Comparison of ENCODE assay signal across 9 cellular contexts in the genomic region with DNA sequence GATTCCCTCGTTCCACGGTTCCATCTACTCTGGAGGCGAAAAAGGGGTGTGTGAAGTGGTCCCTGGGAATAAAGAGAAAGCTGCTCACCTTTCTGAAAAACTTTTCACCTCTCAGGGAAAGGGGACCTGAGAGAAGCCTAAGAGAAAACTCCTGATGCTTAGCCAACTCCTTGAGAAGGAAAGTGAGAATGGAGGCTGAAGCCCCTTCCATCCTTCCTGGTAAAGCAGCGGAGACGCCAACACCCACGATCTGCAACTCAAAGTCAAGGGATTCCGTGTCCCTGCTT.
A peak's percentile ranks its signal among the peaks of the same experiment; 100 is the strongest.
DNase-seq lines count a peak whose midpoint lies in the region; ATAC-seq, FAIRE-seq and TF ChIP-seq lines count a peak whose summit lies in the region.
"Had no signal": no experiment of that assay in that cellular context is flagged by ENCODE, and none has a peak within 500 bp of the region (broad histone marks: within the 10 kb centered on the region; RNA-seq: fewer than 3 reads in every experiment).

No MANE protein-coding gene starts in this region.

- no peak for FAIRE-seq in keratinocyte (lab: Jason Lieb, UNC)
- no peak for FAIRE-seq in H54 (lab: Jason Lieb, UNC)
- no peak for FAIRE-seq in GM19239 (lab: Jason Lieb, UNC)

- H3K4me3 ChIP-seq in keratinocyte (ENCODE audit: control insufficient read depth in 2 of 3, extremely low read depth in 1 of 3, insufficient read depth in 2 of 3, low read depth in 1 of 3, low read length in 3 of 3): peak overlapping the region; percentile 16 to 67 (median 63)
- H3K4me3 ChIP-seq in stomach smooth muscle (ENCODE audit: low read length in 2 of 2): peak overlapping the region; percentile 61 to 79

- H3K4me2 ChIP-seq in keratinocyte (ENCODE audit: control insufficient read depth, extremely low read depth, insufficient read depth, low read depth, low read length): peak overlapping the region; percentile 93

- H3K9me3 Mint-ChIP-seq in T-helper 1 cell treated with Interleukin-12 subunit alpha and Interleukin-12 subunit beta and Interleukin-4 antibody, amounts not matched to agents 30 μg/mL and 1 μg/mL, for 36 hours: no peaks in the 10 kb centered on the region
- no peaks in the 10 kb centered on the region for H3K9me3 Mint-ChIP-seq in activated naive CD8-positive, alpha-beta T cell treated with anti-CD3 and anti-CD28 coated beads, Interleukin-2, amount 10 ng/mL, durations not matched to agents 7 days and 5 days

- peaks cover 12% of the 10 kb centered on the region for H3K36me3 Mint-ChIP-seq in T-helper 1 cell treated with Interleukin-12 subunit alpha and Interleukin-12 subunit beta and Interleukin-4 antibody, amounts not matched to agents 30 μg/mL and 1 μg/mL, for 36 hours (ENCODE audit: low read depth)
- H3K36me3 Mint-ChIP-seq in activated naive CD8-positive, alpha-beta T cell treated with anti-CD3 and anti-CD28 coated beads, Interleukin-2, amount 10 ng/mL, durations not matched to agents 7 days and 5 days: peaks cover 11% of the 10 kb centered on the region

- H3K4me1 Mint-ChIP-seq in T-helper 1 cell treated with Interleukin-12 subunit alpha and Interleukin-12 subunit beta and Interleukin-4 antibody, amounts not matched to agents 30 μg/mL and 1 μg/mL, for 36 hours (ENCODE audit: low read depth): peaks cover 54% of the 10 kb centered on the region
- peaks cover 47% of the 10 kb centered on the region for H3K4me1 Mint-ChIP-seq in activated naive CD8-positive, alpha-beta T cell treated with anti-CD3 and anti-CD28 coated beads, Interleukin-2, amount 10 ng/mL, durations not matched to agents 7 days and 5 days

- POLR2A ChIA-PET in activated naive CD8-positive, alpha-beta T cell treated with anti-CD3 and anti-CD28 coated beads, Interleukin-2, amount 10 ng/mL, durations not matched to agents 7 days and 5 days (lab: Charles Lee): interaction anchor here (0.5 to 9.0 kb wide), 32 partner anchors 10 to 206 kb away, joined by 3 to 310 read pairs (median 18); a partner anchor contains a TSS

- H3K79me2 ChIP-seq in keratinocyte (ENCODE audit: control insufficient read depth, insufficient read depth, low read length): no peaks in the 10 kb centered on the region

- peak overlapping the region; percentile 90 for H3K9ac ChIP-seq in keratinocyte (ENCODE audit: control insufficient read depth, extremely low read depth, insufficient read depth, low read length)
- H3K9ac ChIP-seq in stomach smooth muscle (ENCODE audit: low read length in 2 of 2): peak overlapping the region; percentile 2 to 51

- no peaks in the 10 kb centered on the region for H4K20me1 ChIP-seq in keratinocyte (ENCODE audit: control insufficient read depth, extremely low read depth, insufficient read depth, low read length)

- H3K27ac ChIP-seq in keratinocyte (ENCODE audit: control insufficient read depth, insufficient read depth, low read length) (peak overlapping the region; percentile 98), stomach smooth muscle (ENCODE audit: low read length) (peak overlapping the region; percentile 71)
- H3K27ac ChIP-seq: C4-2B had no signal

- H3K27ac Mint-ChIP-seq in T-helper 1 cell treated with Interleukin-12 subunit alpha and Interleukin-12 subunit beta and Interleukin-4 antibody, amounts not matched to agents 30 μg/mL and 1 μg/mL, for 36 hours: peak overlapping the region; percentile 99
- peak overlapping the region; percentile 95 for H3K27ac Mint-ChIP-seq in activated naive CD8-positive, alpha-beta T cell treated with anti-CD3 and anti-CD28 coated beads, Interleukin-2, amount 10 ng/mL, durations not matched to agents 7 days and 5 days

- H3K4me3 Mint-ChIP-seq in T-helper 1 cell treated with Interleukin-12 subunit alpha and Interleukin-12 subunit beta and Interleukin-4 antibody, amounts not matched to agents 30 μg/mL and 1 μg/mL, for 36 hours: peak overlapping the region; percentile 90
- H3K4me3 Mint-ChIP-seq in activated naive CD8-positive, alpha-beta T cell treated with anti-CD3 and anti-CD28 coated beads, Interleukin-2, amount 10 ng/mL, durations not matched to agents 7 days and 5 days: peak overlapping the region; percentile 82

- no peaks in the 10 kb centered on the region for H3K9me1 ChIP-seq in keratinocyte (ENCODE audit: control insufficient read depth, extremely low read depth, insufficient read depth, low read length)

- H2AFZ ChIP-seq in keratinocyte (ENCODE audit: control insufficient read depth, low read length): peak overlapping the region; percentile 41

- H3K9me3 ChIP-seq in keratinocyte (ENCODE audit: control insufficient read depth, low read depth, low read length): no peaks in the 10 kb centered on the region
- H3K9me3 ChIP-seq in stomach smooth muscle (ENCODE audit: control insufficient read depth in 2 of 2, low read length in 2 of 2): no peaks in the 10 kb centered on the region

- ATAC-seq in activated naive CD8-positive, alpha-beta T cell treated with anti-CD3 and anti-CD28 coated beads, Interleukin-2, amount 10 ng/mL, durations not matched to agents 7 days and 5 days (ENCODE audit: low read depth): no peak

- TF ChIP-seq POLR2A in H54 (IDR thresholded peaks at IDR 0.05; ENCODE audit: low read depth, low read length): no peak

- dilution Hi-C loops in keratinocyte (cut with MboI; ENCODE audit: extremely low pct_ligation_motif_present, low sequenced_read_pairs): no loop called here

- peaks cover 67% of the 10 kb centered on the region for H3K4me1 ChIP-seq in keratinocyte (ENCODE audit: control insufficient read depth, extremely low read depth, insufficient read depth, low read length)
- peaks cover 32% of the 10 kb centered on the region for H3K4me1 ChIP-seq in stomach smooth muscle (ENCODE audit: control insufficient read depth, insufficient read depth, low read length)

- H3K36me3 ChIP-seq in keratinocyte (ENCODE audit: control insufficient read depth in 2 of 2, extremely low read depth in 1 of 2, insufficient read depth in 2 of 2, low read length in 2 of 2): no peaks in the 10 kb centered on the region
- H3K36me3 ChIP-seq in stomach smooth muscle (ENCODE audit: control insufficient read depth in 2 of 2, insufficient read depth in 2 of 2, low read length in 2 of 2): no peaks in the 10 kb centered on the region

- no peaks in the 10 kb centered on the region for H3K27me3 ChIP-seq in keratinocyte (ENCODE audit: control insufficient read depth, extremely low read depth, insufficient read depth, low read length)
- no peaks in the 10 kb centered on the region for H3K27me3 ChIP-seq in stomach smooth muscle (ENCODE audit: control insufficient read depth in 1 of 2, insufficient read depth in 2 of 2, low read length in 2 of 2)

- DNase-seq in T-helper 1 cell (no peak), keratinocyte (ENCODE audit: low read depth, low spot score) (no peak), H54 (ENCODE audit: insufficient read length, low spot score) (no peak), GM19239 (ENCODE audit: insufficient read length, low spot score) (no peak), middle frontal gyrus (ENCODE audit: extremely low spot score, low spot score) (no peak)
- DNase-seq in activated naive CD8-positive, alpha-beta T cell treated with anti-CD3 and anti-CD28 coated beads, Interleukin-2, amount 10 ng/mL, durations not matched to agents 7 days and 5 days: no peak

- no peaks in the 10 kb centered on the region for H3K27me3 Mint-ChIP-seq in T-helper 1 cell treated with Interleukin-12 subunit alpha and Interleukin-12 subunit beta and Interleukin-4 antibody, amounts not matched to agents 30 μg/mL and 1 μg/mL, for 36 hours (ENCODE audit: low read depth)
- no peaks in the 10 kb centered on the region for H3K27me3 Mint-ChIP-seq in activated naive CD8-positive, alpha-beta T cell treated with anti-CD3 and anti-CD28 coated beads, Interleukin-2, amount 10 ng/mL, durations not matched to agents 7 days and 5 days

- no peak for TF ChIP-seq CTCF in keratinocyte (optimal IDR thresholded peaks at IDR 0.05 in 1 of 3, IDR thresholded peaks at IDR 0.05 in 1 of 3, conservative IDR thresholded peaks at IDR 0.05 in 1 of 3; ENCODE audit: extremely low read depth in 1 of 3, insufficient read depth in 2 of 3, low read length in 3 of 3)
